12 cellular contexts compared by ENCODE assay signal in genomic region chr12:2013527-2014223, GRCh38. TPM values are rescaled to one million over a fixed set of nuclear protein-coding genes. Genes with fewer than 3 reads are reported as not detected.
DNase-seq lines count a peak whose midpoint lies in the region; ATAC-seq and TF ChIP-seq lines count a peak whose summit lies in the region.
"Had no signal": no experiment of that assay in that cellular context is flagged by ENCODE, and none has a peak within 500 bp of the region (broad histone marks: within the 10 kb centered on the region; RNA-seq: fewer than 3 reads in every experiment).

No MANE protein-coding gene starts in this region.

- no peaks in the 10 kb centered on the region for H3K9me3 Mint-ChIP-seq in nephron progenitor cell

- H3K9me3 ChIP-seq in right atrium auricular region, result no peaks in the 10 kb centered on the region
- no peaks in the 10 kb centered on the region for H3K9me3 ChIP-seq in uterus

- no peaks in the 10 kb centered on the region for H3K27me3 Mint-ChIP-seq in nephron progenitor cell (ENCODE audit: low read depth, poor library complexity)

- no peak overlapping the region for H3K4me3 Mint-ChIP-seq in nephron progenitor cell

- DNase-seq in NCI-H748 (lab: John Stamatoyannopoulos, UW; ENCODE audit: unreplicated experiment) (peak; percentile 8), NCI-H748 treated with DMSO at 0.1 percent for 48 hours (lab: John Stamatoyannopoulos, UW) (no peak), right atrium auricular region (ENCODE audit: low spot score) (no peak), nephron progenitor cell (peak; percentile 16), uterus (peak; percentile 66 to 83), SW 1271 (lab: John Stamatoyannopoulos, UW) (no peak), Kasumi-1 (lab: John Stamatoyannopoulos, UW) (no peak)
- DNase-seq: activated CD4-positive, alpha-beta T cell treated with anti-CD3 and anti-CD28 coated beads, Interleukin-2, amount 50 U/mL, for 4 hours; activated effector memory CD4-positive, alpha-beta T cell treated with anti-CD3 and anti-CD28 coated beads, Interleukin-2, amount 50 U/mL, for 16 hours; NCI-H187 had no signal

- peak overlapping the region; percentile 68 to 80 for H3K27ac ChIP-seq in right atrium auricular region
- H3K27ac ChIP-seq in uterus, result peak overlapping the region; percentile 84 to 97

- H3K27ac Mint-ChIP-seq in nephron progenitor cell, result peak overlapping the region; percentile 57

- no peak for TF ChIP-seq POLR2A in uterus (IDR thresholded peaks at IDR 0.05)

- intact Hi-C loops in uterus (cut with DNase I; ENCODE audit: low total_unique reads), result no loop called here

- no peak overlapping the region for H3K4me3 ChIP-seq in right atrium auricular region
- H3K4me3 ChIP-seq in uterus, result no peak overlapping the region

- H3K36me3 ChIP-seq in right atrium auricular region, result no peaks in the 10 kb centered on the region
- no peaks in the 10 kb centered on the region for H3K36me3 ChIP-seq in uterus

- peaks cover 66% of the 10 kb centered on the region for H3K4me1 Mint-ChIP-seq in nephron progenitor cell

- no peaks in the 10 kb centered on the region for H3K27me3 ChIP-seq in right atrium auricular region
- no peaks in the 10 kb centered on the region for H3K27me3 ChIP-seq in uterus

- no peak for ATAC-seq in HG03565 (IDR thresholded peaks at IDR 0.05; ENCODE audit: unreplicated experiment)

- H3K36me3 Mint-ChIP-seq in nephron progenitor cell (ENCODE audit: low read depth), result no peaks in the 10 kb centered on the region

- peaks cover 0 to 48% of the 10 kb centered on the region in 2 donors for H3K4me1 ChIP-seq in right atrium auricular region
- peaks cover 4 to 10% of the 10 kb centered on the region in 2 donors for H3K4me1 ChIP-seq in uterus

- TF ChIP-seq CTCF in right atrium auricular region (IDR thresholded peaks at IDR 0.05) (no peak), nephron progenitor cell (IDR thresholded peaks at IDR 0.05) (no peak), uterus (IDR thresholded peaks at IDR 0.05) (peak in 3 of 4 experiments; percentile 13 to 31 (median 24))

RNA-seq across cellular contexts. Expression of gene DCP1B, which starts 9.4 kb away (rescaled TPM):
- 1 to 10 TPM; 5.8 to 6.2 TPM for total RNA-seq in right atrium auricular region
- 10 to 100 TPM; 13.6 to 34.4 (median 20.7) TPM for total RNA-seq in uterus

RNA-seq across cellular contexts. Expression of gene CACNA1C, which starts 39.1 kb away (rescaled TPM):
- 10 to 100 TPM; 83.1 to 93.6 TPM for total RNA-seq in right atrium auricular region
- total RNA-seq in uterus, result 100 to 1,000 TPM in 1 of 4 donors, 10 to 100 TPM in 3; 15.9 to 121 (median 32.1) TPM
- total RNA-seq: pulmonary artery endothelial cell had no signal

Comparison
In these comparisons a context has a peak if more than half of its experiments do, and no peak if none do; other contexts are left out.
1. DNase-seq: peak in NCI-H748 (single experiment), nephron progenitor cell (single experiment) and uterus (2 of 2); none in NCI-H748 treated with DMSO at 0.1 percent for 48 hours (single experiment), right atrium auricular region (single experiment), SW 1271 (0 of 2) and Kasumi-1 (0 of 2).
2. CTCF ChIP-seq: peak in uterus (3 of 4); none in right atrium auricular region (0 of 2) and nephron progenitor cell (single experiment).